ENCODE assay signal across 9 cellular contexts in the genomic region with DNA sequence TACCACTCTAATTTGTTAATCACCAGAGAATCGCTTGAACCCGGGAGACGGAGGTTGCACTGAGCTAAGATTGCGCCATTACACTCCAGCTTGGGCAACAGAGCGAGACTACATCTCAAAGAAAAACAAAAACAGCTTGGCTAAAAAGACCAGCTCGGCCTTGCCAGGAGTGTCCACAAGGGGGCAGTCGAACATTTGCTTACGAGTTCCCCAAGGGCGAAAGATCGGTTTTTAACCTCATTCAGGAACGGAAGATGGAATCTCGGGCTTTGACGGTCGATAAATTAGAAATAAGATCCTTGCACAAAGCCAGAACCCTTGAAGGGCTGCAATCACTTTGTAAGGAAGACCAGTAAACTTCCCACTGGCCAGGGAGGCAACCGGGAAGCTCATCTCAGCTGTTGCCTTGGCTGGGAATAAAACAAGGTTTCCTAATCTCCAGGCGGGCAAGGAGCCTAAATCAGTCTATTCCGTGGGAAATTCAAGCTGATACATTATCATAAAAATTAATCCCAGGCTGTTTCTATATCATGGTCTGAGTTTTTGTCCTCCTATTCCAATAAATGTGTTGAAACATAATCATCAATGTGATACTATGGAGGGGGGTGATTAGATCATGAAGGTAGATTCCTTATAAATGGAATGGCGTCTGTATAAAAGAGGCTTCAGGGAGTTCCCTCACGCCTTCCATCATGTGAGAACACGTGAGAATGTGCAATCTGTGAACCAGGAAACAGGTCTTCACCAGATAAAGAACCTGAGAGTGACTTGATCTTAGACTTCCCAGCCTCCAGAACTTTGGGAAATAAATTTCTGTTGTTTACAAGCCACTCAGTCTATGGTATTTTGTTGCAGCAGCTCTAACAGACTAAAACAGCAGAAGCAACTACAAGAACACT. TPM values are rescaled to one million over a fixed set of nuclear protein-coding genes. Genes with fewer than 3 reads are reported as not detected.
A peak's percentile ranks its signal among the peaks of the same experiment; 100 is the strongest.
DNase-seq lines count a peak whose midpoint lies in the region; ATAC-seq, FAIRE-seq and TF ChIP-seq lines count a peak whose summit lies in the region.
"Had no signal": no experiment of that assay in that cellular context is flagged by ENCODE, and none has a peak within 500 bp of the region (broad histone marks: within the 10 kb centered on the region; RNA-seq: fewer than 3 reads in every experiment).

No MANE protein-coding gene starts in this region.

- peak overlapping the region; percentile 34 for H3K9ac ChIP-seq in neural cell (ENCODE audit: low read length)

- H3K27ac ChIP-seq in neural cell (ENCODE audit: low read length): no peak overlapping the region

- DNase-seq in DMS 273 treated with DMSO at 0.1 percent for 48 hours (lab: John Stamatoyannopoulos, UW) (peak; percentile 16), RCC 7860 (ENCODE audit: low spot score) (peak; percentile 59), fibroblast of pulmonary artery (ENCODE audit: low read depth) (peak; percentile 93)
- peak; percentile 65 to 82 for DNase-seq in activated T-helper 1 cell treated with anti-CD3 and anti-CD28 coated beads, Interleukin-2, amount 50 U/mL, for 16 hours (ENCODE audit: low read depth in 1 of 2, low spot score in 1 of 2)
- DNase-seq in stimulated activated naive CD4-positive, alpha-beta T cell treated with Interleukin-2 at 50 U/mL for 16 hours (lab: John Stamatoyannopoulos, UW): peak; percentile 73

- H3K4me3 ChIP-seq in fibroblast of pulmonary artery (replicated peaks; ENCODE audit: low read depth, low read length) (peak overlapping the region; percentile 28), neural cell (ENCODE audit: low read length) (peak overlapping the region; percentile 39)

- FAIRE-seq in RCC 7860 (lab: Jason Lieb, UNC): no peak
- FAIRE-seq: endometrium had no signal

- ATAC-seq in GM19324 (IDR thresholded peaks at IDR 0.05; ENCODE audit: low FRiP score, unreplicated experiment): no peak

- no peak overlapping the region for H2AFZ ChIP-seq in neural cell (ENCODE audit: low read depth, low read length)

- no peaks in the 10 kb centered on the region for H3K79me2 ChIP-seq in neural cell (replicated peaks; ENCODE audit: insufficient read depth, low read length)

- H3K36me3 ChIP-seq in neural cell (ENCODE audit: insufficient read depth, low read length): no peaks in the 10 kb centered on the region

- peaks cover 5% of the 10 kb centered on the region for H3K27me3 ChIP-seq in neural cell (ENCODE audit: insufficient read depth, low read depth, low read length)

- no peaks in the 10 kb centered on the region for H4K20me1 ChIP-seq in neural cell (ENCODE audit: insufficient read depth)

- TF ChIP-seq RAD21 in neural cell (conservative IDR thresholded peaks at IDR 0.05): peak; percentile 71

- no peaks in the 10 kb centered on the region for H3F3A ChIP-seq in neural cell (ENCODE audit: insufficient read depth, low read length, poor library complexity, severe bottlenecking)

- TF ChIP-seq EP300 in neural cell (conservative IDR thresholded peaks at IDR 0.05; ENCODE audit: poor library complexity, severe bottlenecking): no peak

- H3K9me2 ChIP-seq in neural cell (ENCODE audit: insufficient read depth, low read length): no peaks in the 10 kb centered on the region

- H3K9me3 ChIP-seq in neural cell (ENCODE audit: low read length): no peaks in the 10 kb centered on the region

- TF ChIP-seq CTCF in LNCAP (IDR thresholded peaks at IDR 0.05) (peak; percentile 92), fibroblast of pulmonary artery (IDR thresholded peaks at IDR 0.05; ENCODE audit: low read length, missing control alignments) (no peak), neural cell (IDR thresholded peaks at IDR 0.05; ENCODE audit: poor library complexity, severe bottlenecking) (peak; percentile 90)

- no peak overlapping the region for H3K4me2 ChIP-seq in neural cell (ENCODE audit: low read length)

TF ChIP-seq in neural cell, 6 proteins besides CTCF, POLR2A, EP300 and RAD21:
- TF ChIP-seq SMC3 (conservative IDR thresholded peaks at IDR 0.05; ENCODE audit: poor library complexity): peak; percentile 73
- TF ChIP-seq MXI1 (conservative IDR thresholded peaks at IDR 0.05; ENCODE audit: poor library complexity, severe bottlenecking): no peak

RNA-seq across cellular contexts. Expression of gene SLC29A2, which starts 14.9 kb away (rescaled TPM):
- polyA plus RNA-seq in neural cell: 1.7 and 2.2 TPM in 2 replicates
- polyA minus RNA-seq in neural cell: 1.5 and 2.1 TPM in 2 replicates

RNA-seq across cellular contexts. Expression of gene NPAS4, which starts 34.4 kb away (rescaled TPM):
- polyA plus RNA-seq in neural cell: 6.7 and 10.6 TPM in 2 replicates
- 13.4 and 21.9 TPM in 2 replicates for polyA minus RNA-seq in neural cell

RNA-seq across cellular contexts. Expression of gene B4GAT1, which starts 39.0 kb away (rescaled TPM):
- polyA plus RNA-seq in neural cell: 162 TPM in 2 replicates
- 81.5 and 92.8 TPM in 2 replicates for polyA minus RNA-seq in neural cell

RNA-seq across cellular contexts. Expression of gene BRMS1, which starts 41.5 kb away (rescaled TPM):
- polyA plus RNA-seq in neural cell: 78.3 and 108 TPM in 2 replicates
- 31.5 and 32.9 TPM in 2 replicates for polyA minus RNA-seq in neural cell

RNA-seq across cellular contexts. Expression of gene RIN1, which starts 50.2 kb away (rescaled TPM):
- 1.4 and 4.2 TPM in 2 replicates for polyA plus RNA-seq in neural cell
- 0.24 and 1.3 TPM in 2 replicates for polyA minus RNA-seq in neural cell

Comparison
In these comparisons a context has a peak if more than half of its experiments do, and no peak if none do; other contexts are left out.
1. DNase-seq: peak in every context shown above with its lines; median percentile 93 in fibroblast of pulmonary artery; 74 in activated T-helper 1 cell treated with anti-CD3 and anti-CD28 coated beads, Interleukin-2, amount 50 U/mL, for 16 hours; 73 in stimulated activated naive CD4-positive, alpha-beta T cell treated with Interleukin-2 at 50 U/mL for 16 hours; 59 in RCC 7860; 16 in DMS 273 treated with DMSO at 0.1 percent for 48 hours.